ENCODE assay signal across 24 cellular contexts in genomic region chr10:12969951-12970350, GRCh38.
"Had no signal": no experiment of that assay in that cellular context is flagged by ENCODE, and none has a peak within 500 bp of the region (broad histone marks: within the 10 kb centered on the region; RNA-seq: fewer than 3 reads in every experiment).

No MANE protein-coding gene starts in this region.

- H3K9me3 ChIP-seq: colonic mucosa, right lobe of liver had no signal

- DNase-seq: activated B cell treated with CpG ODN at 0.5 μM for 24 hours; activated CD4-positive, alpha-beta T cell treated with anti-CD3 and anti-CD28 coated beads for 36 hours; activated CD4-positive, alpha-beta T cell treated with anti-CD3 and anti-CD28 coated beads, Interleukin-2, amount 50 U/mL, for 4 hours; activated effector memory CD4-positive, alpha-beta T cell treated with anti-CD3 and anti-CD28 coated beads, Interleukin-2, amount 50 U/mL, for 16 hours; activated naive CD4-positive, alpha-beta T cell treated with anti-CD3 and anti-CD28 coated beads, Interleukin-2, amount 50 U/mL, for 16 hours; activated naive CD8-positive, alpha-beta T cell treated with anti-CD3 and anti-CD28 coated beads, Interleukin-2, amount 50 U/mL, for 24 hours; central memory CD4-positive, alpha-beta T cell; colonic mucosa; heart left ventricle; islet precursor cell; left cardiac atrium; nucleus accumbens; posterior cingulate gyrus; right lobe of liver; stimulated activated CD4-positive, alpha-beta T cell treated with anti-CD3 and anti-CD28 coated beads, Interleukin-2, amount 100 ng/mL, for 24 hours; stomach; T1000; transverse colon; uterus had no signal

- H3K27ac Mint-ChIP-seq: activated B cell treated with CpG ODN at 0.5 μM for 24 hours; activated CD4-positive, alpha-beta T cell treated with anti-CD3 and anti-CD28 coated beads for 36 hours; activated naive CD8-positive, alpha-beta T cell treated with anti-CD3 and anti-CD28 coated beads, Interleukin-2, amount 50 U/mL, for 24 hours; stimulated activated effector memory CD8-positive, alpha-beta T cell treated with anti-CD3 and anti-CD28 coated beads, Interleukin-12 subunit alpha, Interleukin-12 subunit beta, amount 100 ng/mL, for 72 hours; T-helper 1 cell treated with Interleukin-12 subunit alpha and Interleukin-12 subunit beta and Interleukin-4 antibody, amounts not matched to agents 30 μg/mL and 1 μg/mL, for 36 hours had no signal

- ATAC-seq: activated CD4-positive, alpha-beta T cell treated with anti-CD3 and anti-CD28 coated beads for 36 hours; activated naive CD8-positive, alpha-beta T cell treated with anti-CD3 and anti-CD28 coated beads, Interleukin-2, amount 50 U/mL, for 24 hours; heart left ventricle; left cardiac atrium; right lobe of liver; stimulated activated effector memory CD8-positive, alpha-beta T cell treated with anti-CD3 and anti-CD28 coated beads, Interleukin-12 subunit alpha, Interleukin-12 subunit beta, amount 100 ng/mL, for 72 hours had no signal

- H3K27ac ChIP-seq: colonic mucosa, esophagus muscularis mucosa, heart left ventricle, right lobe of liver, skin epidermis, stomach, suprapubic skin, transverse colon, uterus had no signal

- H3K4me1 Mint-ChIP-seq: activated B cell treated with CpG ODN at 0.5 μM for 24 hours; activated CD4-positive, alpha-beta T cell treated with anti-CD3 and anti-CD28 coated beads for 36 hours; activated naive CD8-positive, alpha-beta T cell treated with anti-CD3 and anti-CD28 coated beads, Interleukin-2, amount 50 U/mL, for 24 hours had no signal

- H3K36me3 Mint-ChIP-seq: stimulated activated effector memory CD8-positive, alpha-beta T cell treated with anti-CD3 and anti-CD28 coated beads, Interleukin-12 subunit alpha, Interleukin-12 subunit beta, amount 100 ng/mL, for 72 hours had no signal

- H3K4me1 ChIP-seq: colonic mucosa, right lobe of liver, stomach, suprapubic skin, transverse colon, uterus had no signal

- H3K4me3 ChIP-seq: colonic mucosa, esophagus muscularis mucosa, heart left ventricle, right lobe of liver, skin epidermis, stomach, suprapubic skin, transverse colon, uterus had no signal

- H3K27me3 ChIP-seq: colonic mucosa, esophagus muscularis mucosa, heart left ventricle, right lobe of liver, stomach, suprapubic skin, transverse colon, uterus had no signal

- H3K36me3 ChIP-seq: colonic mucosa, esophagus muscularis mucosa, right lobe of liver, stomach, suprapubic skin, transverse colon, uterus had no signal

- H3K4me3 Mint-ChIP-seq: activated B cell treated with CpG ODN at 0.5 μM for 24 hours; activated CD4-positive, alpha-beta T cell treated with anti-CD3 and anti-CD28 coated beads for 36 hours; activated naive CD8-positive, alpha-beta T cell treated with anti-CD3 and anti-CD28 coated beads, Interleukin-2, amount 50 U/mL, for 24 hours; stimulated activated effector memory CD8-positive, alpha-beta T cell treated with anti-CD3 and anti-CD28 coated beads, Interleukin-12 subunit alpha, Interleukin-12 subunit beta, amount 100 ng/mL, for 72 hours; T-helper 1 cell treated with Interleukin-12 subunit alpha and Interleukin-12 subunit beta and Interleukin-4 antibody, amounts not matched to agents 30 μg/mL and 1 μg/mL, for 36 hours had no signal
